10 cellular contexts compared by ENCODE assay signal in the genomic region with DNA sequence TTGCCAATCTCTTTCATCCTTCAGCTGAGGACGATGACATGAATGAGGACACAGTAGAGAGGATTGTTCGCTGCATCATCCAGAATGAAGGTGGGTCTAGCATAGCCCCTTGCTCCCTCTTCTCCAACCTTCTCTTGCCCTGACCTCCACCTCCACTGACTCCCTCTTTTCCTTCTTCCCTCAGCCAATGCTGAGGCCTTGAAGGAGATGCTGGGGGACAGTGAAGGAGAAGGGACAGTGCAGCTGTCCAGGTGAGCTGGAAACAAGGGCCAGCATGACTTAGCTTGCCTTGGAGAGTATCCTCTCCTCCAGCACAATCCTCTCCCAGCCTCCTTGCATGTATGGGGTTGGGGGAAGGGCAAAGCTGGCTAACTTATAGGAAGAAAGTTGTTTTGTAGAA. TPM values are rescaled to one million over a fixed set of nuclear protein-coding genes. Genes with fewer than 3 reads are reported as not detected.
DNase-seq lines count a peak whose midpoint lies in the region; ATAC-seq and TF ChIP-seq lines count a peak whose summit lies in the region.
"Had no signal": no experiment of that assay in that cellular context is flagged by ENCODE, and none has a peak within 500 bp of the region (broad histone marks: within the 10 kb centered on the region; RNA-seq: fewer than 3 reads in every experiment).

No MANE protein-coding gene starts in this region.

- H3K36me3 Mint-ChIP-seq in CD4-positive, alpha-beta T cell (ENCODE audit: low read depth), result peaks cover 45% of the 10 kb centered on the region
- H3K36me3 Mint-ChIP-seq in GM23338 (ENCODE audit: low read depth) (peaks cover 40% of the 10 kb centered on the region), naive B cell (no peaks in the 10 kb centered on the region)
- H3K36me3 Mint-ChIP-seq in activated T-helper 1 cell treated with anti-CD3 and anti-CD28 coated beads, Interleukin-12 subunit alpha, Interleukin-12 subunit beta, Interleukin-2, Interleukin-4 antibody, amounts not matched to agents 30 ng/mL and 10 ng/mL and 1 ng/mL, durations not matched to agents 14 hours and 24 hours and 36 hours (ENCODE audit: low read depth), result peaks cover 22% of the 10 kb centered on the region

- H3K79me2 ChIP-seq in GM23338 (replicated peaks; ENCODE audit: insufficient read depth), result peaks cover 28% of the 10 kb centered on the region

- ATAC-seq in CD4-positive, alpha-beta T cell (ENCODE audit: poor library complexity), result no peak
- ATAC-seq in GM23338, result no peak
- no peak for ATAC-seq in naive B cell (ENCODE audit: low read depth in 2 of 2)
- ATAC-seq in left lobe of liver, result no peak
- no peak for ATAC-seq in psoas muscle

- H3K9me2 ChIP-seq in GM23338 (ENCODE audit: insufficient read depth), result no peaks in the 10 kb centered on the region

- no peaks in the 10 kb centered on the region for H3K27me3 ChIP-seq in CD4-positive, alpha-beta T cell (ENCODE audit: control insufficient read depth, insufficient read depth, low read length)
- H3K27me3 ChIP-seq in GM23338 (ENCODE audit: insufficient read depth), result peaks cover 3% of the 10 kb centered on the region; the same call in 1 of the 2 replicates
- peaks cover 0 to 8% (median 0%) of the 10 kb centered on the region in 3 donors for H3K27me3 ChIP-seq in psoas muscle (ENCODE audit: insufficient read depth in 3 of 3, low read length in 2 of 3)

- peak overlapping the region; percentile 95; the same call in 1 of the 2 replicates for H3K4me2 ChIP-seq in GM23338

- H2AFZ ChIP-seq in GM23338, result no peak overlapping the region

- peaks cover 23% of the 10 kb centered on the region for H4K20me1 ChIP-seq in GM23338 (replicated peaks; ENCODE audit: insufficient read depth)

- POLR2A ChIA-PET in CD4-positive, alpha-beta T cell (lab: Charles Lee), result interaction anchor here (2.8 to 8.8 kb wide), 4 partner anchors 10 to 322 kb away, joined by 8 to 100 read pairs (median 44); partner anchors contain the start of genes DIAPH1 and FCHSD1

- intact Hi-C loops in CD4-positive, alpha-beta T cell (cut with DNase I, micrococcal nuclease), result loop anchor here in 1 of 2 experiments (5.0 kb wide), 1 partner anchor 46 kb away; no protein-coding TSS in a partner anchor
- intact Hi-C loops in activated T-helper 1 cell treated with anti-CD3 and anti-CD28 coated beads, Interleukin-12 subunit alpha, Interleukin-12 subunit beta, Interleukin-2, Interleukin-4 antibody, amounts not matched to agents 30 ng/mL and 10 ng/mL and 1 ng/mL, durations not matched to agents 14 hours and 24 hours and 36 hours (cut with micrococcal nuclease), result loop anchor here (5.0 kb wide), 2 partner anchors 316 to 1466 kb away; partner anchors contain the start of gene TAF7
- intact Hi-C loops in psoas muscle (cut with DNase I), result no loop called here

- H3K4me1 ChIP-seq in GM23338 (ENCODE audit: insufficient read depth) (peaks cover 20% of the 10 kb centered on the region), psoas muscle (peaks cover 15% of the 10 kb centered on the region)

- no peaks in the 10 kb centered on the region for H3K9me3 Mint-ChIP-seq in CD4-positive, alpha-beta T cell
- H3K9me3 Mint-ChIP-seq in GM23338 (no peaks in the 10 kb centered on the region), naive B cell (no peaks in the 10 kb centered on the region)
- no peaks in the 10 kb centered on the region for H3K9me3 Mint-ChIP-seq in activated T-helper 1 cell treated with anti-CD3 and anti-CD28 coated beads, Interleukin-12 subunit alpha, Interleukin-12 subunit beta, Interleukin-2, Interleukin-4 antibody, amounts not matched to agents 30 ng/mL and 10 ng/mL and 1 ng/mL, durations not matched to agents 14 hours and 24 hours and 36 hours
- H3K9me3 Mint-ChIP-seq: H9 had no signal

- H3K4me3 Mint-ChIP-seq in CD4-positive, alpha-beta T cell, result peak overlapping the region; percentile 92
- H3K4me3 Mint-ChIP-seq in GM23338 (peak overlapping the region; percentile 91; the same call in 2 of the 3 replicates), naive B cell (peak overlapping the region in 7 of 8 donors; percentile 23 to 93 (median 89))
- H3K4me3 Mint-ChIP-seq in activated T-helper 1 cell treated with anti-CD3 and anti-CD28 coated beads, Interleukin-12 subunit alpha, Interleukin-12 subunit beta, Interleukin-2, Interleukin-4 antibody, amounts not matched to agents 30 ng/mL and 10 ng/mL and 1 ng/mL, durations not matched to agents 14 hours and 24 hours and 36 hours, result peak overlapping the region; percentile 93

- 86 to 93% (median 91%) methylated on average over 2 of the region's 2 CpGs for WGBS in psoas muscle, 3 donors

- DNase-seq in CD4-positive, alpha-beta T cell, result no peak
- DNase-seq in GM23338 (ENCODE audit: low spot score) (no peak), naive B cell (no peak), OCI-M2 (lab: John Stamatoyannopoulos, UW; ENCODE audit: unreplicated experiment) (no peak), left lobe of liver (ENCODE audit: low spot score) (no peak), psoas muscle (no peak)
- no peak for DNase-seq in activated T-helper 1 cell treated with anti-CD3 and anti-CD28 coated beads, Interleukin-12 subunit alpha, Interleukin-12 subunit beta, Interleukin-2, Interleukin-4 antibody, amounts not matched to agents 30 ng/mL and 10 ng/mL and 1 ng/mL, durations not matched to agents 14 hours and 24 hours and 36 hours (ENCODE audit: low spot score)
- DNase-seq: aorta, H9, sigmoid colon had no signal

- H3K27ac ChIP-seq in CD4-positive, alpha-beta T cell (ENCODE audit: low read depth, low read length), result no peak overlapping the region
- H3K27ac ChIP-seq in GM23338 (ENCODE audit: low read depth), result no peak overlapping the region
- no peak overlapping the region for H3K27ac ChIP-seq in psoas muscle
- H3K27ac ChIP-seq: sigmoid colon had no signal

- peak overlapping the region; percentile 89 for H3K27ac Mint-ChIP-seq in CD4-positive, alpha-beta T cell
- H3K27ac Mint-ChIP-seq in GM23338 (no peak overlapping the region), naive B cell (peak overlapping the region in 1 of 6 donors; percentile 75)
- H3K27ac Mint-ChIP-seq in activated T-helper 1 cell treated with anti-CD3 and anti-CD28 coated beads, Interleukin-12 subunit alpha, Interleukin-12 subunit beta, Interleukin-2, Interleukin-4 antibody, amounts not matched to agents 30 ng/mL and 10 ng/mL and 1 ng/mL, durations not matched to agents 14 hours and 24 hours and 36 hours, result peak overlapping the region; percentile 83

- no peak for TF ChIP-seq CTCF in CD4-positive, alpha-beta T cell (IDR thresholded peaks at IDR 0.05)
- no peak for TF ChIP-seq CTCF in GM23338 (conservative IDR thresholded peaks at IDR 0.05; ENCODE audit: low read depth in 2 of 2)
- TF ChIP-seq CTCF in psoas muscle (IDR thresholded peaks at IDR 0.05), result no peak

- CTCF ChIA-PET in CD4-positive, alpha-beta T cell (lab: Charles Lee), result interaction anchor here (1.0 to 6.2 kb wide), 5 partner anchors 19 to 318 kb away, joined by 4 to 77 read pairs (median 17); partner anchors contain the start of genes DIAPH1 and TAF7

- H3K4me3 ChIP-seq in GM23338, result no peak overlapping the region; the same call in 1 of the 2 replicates
- H3K4me3 ChIP-seq in psoas muscle, result no peak overlapping the region

- no peaks in the 10 kb centered on the region for H3K9me3 ChIP-seq in CD4-positive, alpha-beta T cell (ENCODE audit: control insufficient read depth, low read length)
- H3K9me3 ChIP-seq in psoas muscle, result no peaks in the 10 kb centered on the region
- H3K9me3 ChIP-seq: sigmoid colon had no signal

- 0 out of 2 replicates have a peak, but pooled peaks cover 14% of the 10 kb centered on the region for H3F3A ChIP-seq in GM23338 (replicated peaks; ENCODE audit: low read depth)

- H3K36me3 ChIP-seq in GM23338 (ENCODE audit: insufficient read depth) (0 out of 2 replicates have a peak, but pooled peaks cover 3% of the 10 kb centered on the region), psoas muscle (ENCODE audit: insufficient read depth in 1 of 2, low read depth in 1 of 2) (peaks cover 2 to 8% of the 10 kb centered on the region in 2 donors)

- H3K27me3 Mint-ChIP-seq in CD4-positive, alpha-beta T cell, result no peaks in the 10 kb centered on the region
- H3K27me3 Mint-ChIP-seq in GM23338 (ENCODE audit: insufficient read depth, low read depth, poor library complexity) (peaks cover 8% of the 10 kb centered on the region), naive B cell (no peaks in the 10 kb centered on the region)
- no peaks in the 10 kb centered on the region for H3K27me3 Mint-ChIP-seq in activated T-helper 1 cell treated with anti-CD3 and anti-CD28 coated beads, Interleukin-12 subunit alpha, Interleukin-12 subunit beta, Interleukin-2, Interleukin-4 antibody, amounts not matched to agents 30 ng/mL and 10 ng/mL and 1 ng/mL, durations not matched to agents 14 hours and 24 hours and 36 hours (ENCODE audit: insufficient read depth)

- peaks cover 33% of the 10 kb centered on the region for H3K4me1 Mint-ChIP-seq in CD4-positive, alpha-beta T cell (ENCODE audit: low read depth)
- peaks cover 34% of the 10 kb centered on the region for H3K4me1 Mint-ChIP-seq in GM23338
- H3K4me1 Mint-ChIP-seq in activated T-helper 1 cell treated with anti-CD3 and anti-CD28 coated beads, Interleukin-12 subunit alpha, Interleukin-12 subunit beta, Interleukin-2, Interleukin-4 antibody, amounts not matched to agents 30 ng/mL and 10 ng/mL and 1 ng/mL, durations not matched to agents 14 hours and 24 hours and 36 hours (ENCODE audit: low read depth), result peaks cover 52% of the 10 kb centered on the region
- peaks cover 27 to 39% (median 33%) of the 10 kb centered on the region in 3 donors for H3K4me1 Mint-ChIP-seq in naive B cell

RNA-seq across cellular contexts. Expression of gene RELL2, which starts 2.0 kb away (rescaled TPM):
- total RNA-seq in CD4-positive, alpha-beta T cell, result 10 to 100 TPM; 10.9 to 11.4 TPM
- total RNA-seq in GM23338 (2014; rRNA removed; shearing (Covaris generic)), result 30.6 and 34.6 TPM in 2 replicates
- polyA plus RNA-seq in GM23338 (2016; fragmentation: Nextera tagmentation; extraction: Ambion mirVana) (18.6 and 20.4 TPM in 2 replicates), naive B cell (ENCODE audit: low read depth in 6 of 6) (1 to 10 TPM; 1.3 to 3.8 (median 2.3) TPM), psoas muscle (1 to 10 TPM in 1 of 3 donors, under 1 TPM in 2; 0.31 to 1.5 (median 0.63) TPM)
- 19.3 and 19.5 TPM in 2 replicates for total RNA-seq in activated T-helper 1 cell treated with anti-CD3 and anti-CD28 coated beads, Interleukin-12 subunit alpha, Interleukin-12 subunit beta, Interleukin-2, Interleukin-4 antibody, amounts not matched to agents 30 ng/mL and 10 ng/mL and 1 ng/mL, durations not matched to agents 14 hours and 24 hours and 36 hours
- total RNA-seq in left lobe of liver (0.96 TPM), psoas muscle (under 1 TPM in 3 of 4 donors, not detected in 1; 0.11 to 0.66 (median 0.61) TPM)

RNA-seq across cellular contexts. Expression of gene HDAC3, which starts 2.1 kb away (rescaled TPM):
- total RNA-seq in CD4-positive, alpha-beta T cell, result 10 to 100 TPM; 51.1 to 52.7 TPM
- 74.6 and 90.0 TPM in 2 replicates for total RNA-seq in GM23338 (2014; rRNA removed; shearing (Covaris generic))
- 59.2 and 59.3 TPM in 2 replicates for polyA plus RNA-seq in GM23338 (2016; fragmentation: Nextera tagmentation; extraction: Ambion mirVana)
- 83.1 and 87.2 TPM in 2 replicates for total RNA-seq in activated T-helper 1 cell treated with anti-CD3 and anti-CD28 coated beads, Interleukin-12 subunit alpha, Interleukin-12 subunit beta, Interleukin-2, Interleukin-4 antibody, amounts not matched to agents 30 ng/mL and 10 ng/mL and 1 ng/mL, durations not matched to agents 14 hours and 24 hours and 36 hours
- 100 to 1,000 TPM in 3 of 6 donors, 10 to 100 TPM in 3; 88.0 to 173 (median 99.5) TPM for polyA plus RNA-seq in naive B cell (ENCODE audit: low read depth in 6 of 6)
- total RNA-seq in left lobe of liver, result 28.7 TPM
- total RNA-seq in psoas muscle, result 10 to 100 TPM; 16.9 to 34.1 (median 27.1) TPM
- polyA plus RNA-seq in psoas muscle, result 10 to 100 TPM; 30.1 to 41.3 (median 34.7) TPM

RNA-seq across cellular contexts. Expression of gene FCHSD1, which starts 12.4 kb away (rescaled TPM):
- total RNA-seq in CD4-positive, alpha-beta T cell, result 10 to 100 TPM; 79.8 to 86.8 TPM
- 28.7 and 46.6 TPM in 2 replicates for total RNA-seq in GM23338 (2014; rRNA removed; shearing (Covaris generic))
- polyA plus RNA-seq in GM23338 (2016; fragmentation: Nextera tagmentation; extraction: Ambion mirVana), result 17.9 and 24.7 TPM in 2 replicates
- 37.0 and 37.1 TPM in 2 replicates for total RNA-seq in activated T-helper 1 cell treated with anti-CD3 and anti-CD28 coated beads, Interleukin-12 subunit alpha, Interleukin-12 subunit beta, Interleukin-2, Interleukin-4 antibody, amounts not matched to agents 30 ng/mL and 10 ng/mL and 1 ng/mL, durations not matched to agents 14 hours and 24 hours and 36 hours
- polyA plus RNA-seq in naive B cell (ENCODE audit: low read depth in 6 of 6), result 10 to 100 TPM in 2 of 6 donors, 1 to 10 TPM in 4; 4.9 to 12.1 (median 8.2) TPM
- 1.7 TPM for total RNA-seq in left lobe of liver
- 1 to 10 TPM; 1.3 to 2.4 (median 2.1) TPM for total RNA-seq in psoas muscle
- polyA plus RNA-seq in psoas muscle, result 1 to 10 TPM; 1.3 to 1.4 (median 1.4) TPM

RNA-seq across cellular contexts. Expression of gene DIAPH1, which starts 20.0 kb away (rescaled TPM):
- total RNA-seq in CD4-positive, alpha-beta T cell, result 100 to 1,000 TPM; 159 to 161 TPM
- total RNA-seq in GM23338 (2014; rRNA removed; shearing (Covaris generic)), result 97.0 and 104 TPM in 2 replicates
- polyA plus RNA-seq in GM23338 (2016; fragmentation: Nextera tagmentation; extraction: Ambion mirVana) (42.9 and 43.5 TPM in 2 replicates), naive B cell (ENCODE audit: low read depth in 6 of 6) (10 to 100 TPM; 29.5 to 54.9 (median 45.9) TPM), psoas muscle (100 to 1,000 TPM in 2 of 3 donors, 10 to 100 TPM in 1; 93.1 to 147 (median 122) TPM)
- total RNA-seq in activated T-helper 1 cell treated with anti-CD3 and anti-CD28 coated beads, Interleukin-12 subunit alpha, Interleukin-12 subunit beta, Interleukin-2, Interleukin-4 antibody, amounts not matched to agents 30 ng/mL and 10 ng/mL and 1 ng/mL, durations not matched to agents 14 hours and 24 hours and 36 hours, result 221 and 234 TPM in 2 replicates
- total RNA-seq in left lobe of liver (120 TPM), psoas muscle (100 to 1,000 TPM; 112 to 217 (median 160) TPM)

RNA-seq across cellular contexts. Expression of gene ARAP3, which starts 43.3 kb away (rescaled TPM):
- under 1 TPM; 0.30 to 0.31 TPM for total RNA-seq in CD4-positive, alpha-beta T cell
- 32.8 and 33.2 TPM in 2 replicates for total RNA-seq in GM23338 (2014; rRNA removed; shearing (Covaris generic))
- polyA plus RNA-seq in GM23338 (2016; fragmentation: Nextera tagmentation; extraction: Ambion mirVana) (18.4 and 21.5 TPM in 2 replicates), naive B cell (ENCODE audit: low read depth in 6 of 6) (not detected), psoas muscle (1 to 10 TPM; 2.4 to 4.5 (median 2.5) TPM)
- 7.1 and 7.2 TPM in 2 replicates for total RNA-seq in activated T-helper 1 cell treated with anti-CD3 and anti-CD28 coated beads, Interleukin-12 subunit alpha, Interleukin-12 subunit beta, Interleukin-2, Interleukin-4 antibody, amounts not matched to agents 30 ng/mL and 10 ng/mL and 1 ng/mL, durations not matched to agents 14 hours and 24 hours and 36 hours
- total RNA-seq in left lobe of liver (3.3 TPM), psoas muscle (1 to 10 TPM; 5.2 to 10.0 (median 5.4) TPM)
